ENCODE assay signal across 8 cellular contexts in the genomic region with DNA sequence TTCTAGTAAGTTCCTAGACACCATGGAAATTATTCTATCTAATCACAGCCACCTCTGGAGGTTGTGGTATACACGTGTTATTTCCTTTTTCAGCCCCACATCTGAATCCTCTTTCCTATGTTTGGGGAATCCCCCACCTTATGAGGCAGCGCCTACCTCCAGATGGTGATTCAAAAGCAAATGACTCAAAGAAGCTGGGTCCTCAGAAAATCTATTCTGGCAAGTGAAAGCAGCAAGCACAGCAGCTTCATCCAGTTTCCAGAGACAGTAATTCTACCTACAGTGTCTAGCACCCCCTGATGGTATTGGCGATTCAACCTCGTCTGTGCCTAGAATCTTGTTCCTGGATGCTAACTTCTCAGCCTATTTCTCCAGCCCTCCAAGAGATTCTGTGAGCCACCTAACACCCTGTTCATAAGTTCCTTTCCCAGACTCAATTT. TPM values are rescaled to one million over a fixed set of nuclear protein-coding genes. Genes with fewer than 3 reads are reported as not detected.
A peak's percentile ranks its signal among the peaks of the same experiment; 100 is the strongest.
DNase-seq lines count a peak whose midpoint lies in the region; ATAC-seq, FAIRE-seq and TF ChIP-seq lines count a peak whose summit lies in the region.

No MANE protein-coding gene starts in this region.

- CTCF ChIA-PET in T-cell (lab: Charles Lee), result interaction anchor here (0.6 to 1.2 kb wide), 3 partner anchors 44 to 141 kb away, joined by 3 to 13 read pairs (median 3); no protein-coding TSS in a partner anchor

- no peaks in the 10 kb centered on the region for H3K27me3 Mint-ChIP-seq in T-cell

- H3K36me3 Mint-ChIP-seq in T-cell, result peaks cover 11% of the 10 kb centered on the region

- DNase-seq in D721Med (ENCODE audit: insufficient read length, low spot score) (no peak), T-cell (peak in 32 of 34 experiments; percentile 2 to 44 (median 19)), anterior cingulate cortex (lab: John Stamatoyannopoulos, UW) (peak in 33 of 58 donors; percentile 1 to 47 (median 8)), kidney epithelial cell (ENCODE audit: low read depth) (peak; percentile 63), UCSD-AML1 (lab: John Stamatoyannopoulos, UW; ENCODE audit: unreplicated experiment) (no peak)
- peak; percentile 34 to 52 (median 38) for DNase-seq in stimulated activated CD4-positive, alpha-beta T cell treated with anti-CD3 and anti-CD28 coated beads, TNF-alpha, amount 100 ng/mL, for 48 hours (ENCODE audit: low read depth in 3 of 3)

- TF ChIP-seq CTCF in D721Med (IDR thresholded peaks at IDR 0.05; ENCODE audit: insufficient read depth, missing control alignments) (peak; percentile 57), kidney epithelial cell (IDR thresholded peaks at IDR 0.05; ENCODE audit: insufficient read depth, low read length, poor library complexity, severe bottlenecking) (peak; percentile 57)

- ATAC-seq in GM19351 (IDR thresholded peaks at IDR 0.05; ENCODE audit: unreplicated experiment), result peak; percentile 95
- ATAC-seq in HG03378 (IDR thresholded peaks at IDR 0.05; ENCODE audit: unreplicated experiment), result peak; percentile 92
- ATAC-seq in T-cell (replicated peaks in 1 of 4), result peak; percentile 87 to 99 (median 97)

- POLR2A ChIA-PET in T-cell (lab: Charles Lee), result interaction anchor here in 1 of 2 donors (0.5 kb wide), 1 partner anchor 65 kb away, joined by 4 read pairs; no protein-coding TSS in a partner anchor

- H3K4me3 Mint-ChIP-seq in T-cell, result no peak overlapping the region

- H3K36me3 ChIP-seq in kidney epithelial cell (ENCODE audit: control insufficient read depth, insufficient read depth, low read length), result no peaks in the 10 kb centered on the region

- H3K9me3 Mint-ChIP-seq in T-cell, result no peaks in the 10 kb centered on the region

- H3K4me1 Mint-ChIP-seq in T-cell, result peaks cover 18 to 26% (median 23%) of the 10 kb centered on the region in 3 donors

- peak overlapping the region in 1 of 2 donors; percentile 7 for H3K27ac Mint-ChIP-seq in T-cell

- no peaks in the 10 kb centered on the region for H3K27me3 ChIP-seq in kidney epithelial cell (ENCODE audit: control insufficient read depth, insufficient read depth, low read length)

- H3K4me3 ChIP-seq in kidney epithelial cell (ENCODE audit: low read depth, low read length), result no peak overlapping the region

- FAIRE-seq in D721Med (lab: Jason Lieb, UNC), result peak; percentile 16

RNA-seq across cellular contexts. Expression of gene STRBP, which starts 43.0 kb away (rescaled TPM):
- total RNA-seq in T-cell (10 to 100 TPM; 18.6 to 26.9 (median 20.0) TPM), kidney epithelial cell (26.4 and 27.5 TPM in 2 replicates)

Comparison
In these comparisons a context has a peak if more than half of its experiments do, and no peak if none do; other contexts are left out.
1. DNase-seq: peak in T-cell (32 of 34), anterior cingulate cortex (33 of 58), kidney epithelial cell (single experiment) and stimulated activated CD4-positive, alpha-beta T cell treated with anti-CD3 and anti-CD28 coated beads, TNF-alpha, amount 100 ng/mL, for 48 hours (3 of 3); none in D721Med (single experiment) and UCSD-AML1 (single experiment).
2. Peak in every context shown above with its lines, with median percentiles within 50 percentile points of each other: ATAC-seq.